ENCODE assay signal across 9 cellular contexts in the genomic region with DNA sequence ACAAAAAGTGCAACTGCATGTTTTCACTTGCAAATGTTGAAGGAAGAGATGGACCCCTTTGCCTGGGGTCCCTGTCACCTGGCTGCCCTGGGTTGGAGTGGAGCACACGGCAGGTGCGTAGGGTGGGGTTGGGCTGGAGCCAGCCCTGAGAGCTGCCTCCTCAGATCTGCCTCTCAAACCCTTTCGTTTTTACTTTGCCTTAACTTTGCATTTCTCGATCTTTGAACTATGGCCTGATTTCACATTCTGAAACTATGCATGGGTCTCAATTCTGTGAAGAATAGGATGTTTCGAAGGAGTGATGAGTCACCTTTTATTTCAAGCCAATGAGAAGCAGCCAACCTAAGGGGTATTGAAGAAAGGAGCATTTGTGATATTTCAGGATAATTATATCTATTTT.
A peak's percentile ranks its signal among the peaks of the same experiment; 100 is the strongest.
DNase-seq lines count a peak whose midpoint lies in the region; ATAC-seq, FAIRE-seq and TF ChIP-seq lines count a peak whose summit lies in the region.
"Had no signal": no experiment of that assay in that cellular context is flagged by ENCODE, and none has a peak within 500 bp of the region (broad histone marks: within the 10 kb centered on the region; RNA-seq: fewer than 3 reads in every experiment).

No MANE protein-coding gene starts in this region.

- no peak for TF ChIP-seq RAD21 in GM12878 (IDR thresholded peaks at IDR 0.05; ENCODE audit: insufficient read depth, low read depth, low read length)

- H4K20me1 ChIP-seq in GM12878 (ENCODE audit: control insufficient read depth, insufficient read depth) = no peaks in the 10 kb centered on the region

- FAIRE-seq in GM12878 (lab: Jason Lieb, UNC) = peak; percentile 96
- FAIRE-seq: colon had no signal

- in situ Hi-C loops in GM13977 (cut with MboI; ENCODE audit: low pct_unique_long_range_greater_than_20kb, low sequenced_read_pairs, unreplicated experiment) (no loop called here), GM12878 (cut with MboI) (loop anchor here (25.0 kb wide), 1 partner anchor 347 kb away; no protein-coding TSS in a partner anchor)

- 0% methylated on average over 5 of the region's 5 CpGs for WGBS in GM12878 (ENCODE audit: insufficient coverage, insufficient replicate concordance, low lambda C conversion rate, missing lambda C conversion rate)

- H3K4me3 ChIP-seq in GM12878 = no peak overlapping the region

- no peaks in the 10 kb centered on the region; the same call in 2 of the 3 replicates for H3K9me3 ChIP-seq in GM12878 (replicated peaks; ENCODE audit: control insufficient read depth, insufficient read depth, low read length)

- TF ChIP-seq CTCF in GM13977 (IDR thresholded peaks at IDR 0.05; ENCODE audit: extremely low read depth, insufficient read depth, missing control alignments) = no peak
- no peak for TF ChIP-seq CTCF in GM12878 (IDR thresholded peaks at IDR 0.05 in 2 of 3, conservative IDR thresholded peaks at IDR 0.05 in 1 of 3; ENCODE audit: control insufficient read depth in 2 of 3, extremely low read depth in 1 of 3, insufficient read depth in 1 of 3, low read depth in 3 of 3, low read length in 3 of 3)

- TF ChIP-seq EP300 in GM12878 (IDR thresholded peaks at IDR 0.05; ENCODE audit: borderline replicate concordance in 1 of 2, control insufficient read depth in 1 of 2, low read depth in 2 of 2, low read length in 2 of 2) = peak in 1 of 2 experiments; percentile 63; a peak in 1 of 4 replicates

- SMC1A ChIA-PET in GM12878 (lab: Charles Lee; ENCODE audit: uncharacterized antibody, unreplicated experiment) = interaction anchor here (0.7 to 1.7 kb wide), 2 partner anchors 10 to 254 kb away, joined by 3 to 6 read pairs; no protein-coding TSS in a partner anchor

- no TSS peak for BruUV-seq in GM12878 (replicated peaks; lab: Mats Ljungman, UMichigan)

- peaks cover 28% of the 10 kb centered on the region for H3K4me1 ChIP-seq in GM12878 (ENCODE audit: control insufficient read depth, insufficient read depth, low read length)

- intact Hi-C loops in GM12878 (cut with micrococcal nuclease; ENCODE audit: unreplicated experiment) = no loop called here

- H3K27me3 ChIP-seq in GM12878 (replicated peaks in 1 of 2; ENCODE audit: control insufficient read depth in 2 of 2, insufficient read depth in 2 of 2, low read length in 1 of 2) = peaks cover 0 to 1% of the 10 kb centered on the region in 2 experiments; a peak in 2 of 4 replicates

- H2AFZ ChIP-seq in GM12878 (ENCODE audit: control insufficient read depth, low read depth, low read length) = no peak overlapping the region

- H3K36me3 ChIP-seq in GM12878 (ENCODE audit: control insufficient read depth in 2 of 2, insufficient read depth in 2 of 2, low read length in 1 of 2) = no peaks in the 10 kb centered on the region

- H3K79me2 ChIP-seq in GM12878 (ENCODE audit: control insufficient read depth, insufficient read depth, low read length) = no peaks in the 10 kb centered on the region

- POLR2A ChIA-PET in GM12878 (lab: Charles Lee) = no interaction called here

- CTCF ChIA-PET in GM12878 (lab: Yijun Ruan, JAX) = interaction anchor here (2.8 kb wide), 1 partner anchor 53 kb away, joined by 9 read pairs; no protein-coding TSS in a partner anchor

- DNase-seq in GM13977 (ENCODE audit: low spot score) (peak; percentile 77), GM12878 (ENCODE audit: low read depth, low spot score) (peak; percentile 85), iPS-NIHi7 (ENCODE audit: extremely low spot score) (no peak), NCI-H2227 (lab: John Stamatoyannopoulos, UW; ENCODE audit: unreplicated experiment) (no peak), H4 (ENCODE audit: low spot score) (no peak), inferior parietal cortex (ENCODE audit: extremely low spot score) (no peak)

- RAD21 ChIA-PET in GM12878 (lab: Charles Lee; ENCODE audit: unreplicated experiment) = interaction anchor here (1.3 kb wide), 1 partner anchor 10 kb away, joined by 3 read pairs; no protein-coding TSS in a partner anchor

- peak overlapping the region; percentile 56 for H3K4me2 ChIP-seq in GM12878 (ENCODE audit: control insufficient read depth, insufficient read depth)

- TF ChIP-seq POLR2A in GM12878 (IDR thresholded peaks at IDR 0.05; ENCODE audit: low read depth, low read length) = no peak

- H3K9ac ChIP-seq in GM12878 (ENCODE audit: control insufficient read depth, insufficient read depth, low read length) = no peak overlapping the region

- no peak overlapping the region for H3K27ac ChIP-seq in GM12878 (ENCODE audit: control insufficient read depth, insufficient read depth)

- ATAC-seq in GM19463 (IDR thresholded peaks at IDR 0.05; ENCODE audit: unreplicated experiment) (peak; percentile 97), HG03175 (IDR thresholded peaks at IDR 0.05; ENCODE audit: unreplicated experiment) (peak; percentile 93), GM12878 (peak; percentile 97)

TF ChIP-seq in GM12878, 131 proteins besides CTCF, POLR2A, EP300 and RAD21 (continues in another document):
- TF ChIP-seq SUZ12 (IDR thresholded peaks at IDR 0.05; ENCODE audit: unreplicated experiment) (no peak), CHD1 (IDR thresholded peaks at IDR 0.05; ENCODE audit: low read depth, low read length) (no peak), ZZZ3 (IDR thresholded peaks at IDR 0.05; ENCODE audit: control insufficient read depth, insufficient read length, low read depth) (no peak), RUNX3 (IDR thresholded peaks at IDR 0.05; ENCODE audit: low read length) (peak; percentile 73), STAT3 (IDR thresholded peaks at IDR 0.05; ENCODE audit: low read depth, low read length) (no peak), LARP7 (IDR thresholded peaks at IDR 0.05) (no peak), SMARCA5 (IDR thresholded peaks at IDR 0.05) (no peak), RB1 (IDR thresholded peaks at IDR 0.05; ENCODE audit: borderline replicate concordance) (no peak), CEBPB (IDR thresholded peaks at IDR 0.05; ENCODE audit: borderline replicate concordance in 1 of 2, low read depth in 2 of 2, low read length in 2 of 2) (0 out of 4 replicates have a peak, but pooled peaks of 1 of the 2 experiments have one; percentile 54), CREB1 (IDR thresholded peaks at IDR 0.05; ENCODE audit: low read depth) (peak; percentile 52), FOXM1 (IDR thresholded peaks at IDR 0.05; ENCODE audit: low read depth, low read length) (peak; percentile 60; the same call in 1 of the 2 replicates), MEF2B (IDR thresholded peaks at IDR 0.05; ENCODE audit: partially characterized antibody, poor library complexity, severe bottlenecking) (no peak)
- TF ChIP-seq, protein P1, sequence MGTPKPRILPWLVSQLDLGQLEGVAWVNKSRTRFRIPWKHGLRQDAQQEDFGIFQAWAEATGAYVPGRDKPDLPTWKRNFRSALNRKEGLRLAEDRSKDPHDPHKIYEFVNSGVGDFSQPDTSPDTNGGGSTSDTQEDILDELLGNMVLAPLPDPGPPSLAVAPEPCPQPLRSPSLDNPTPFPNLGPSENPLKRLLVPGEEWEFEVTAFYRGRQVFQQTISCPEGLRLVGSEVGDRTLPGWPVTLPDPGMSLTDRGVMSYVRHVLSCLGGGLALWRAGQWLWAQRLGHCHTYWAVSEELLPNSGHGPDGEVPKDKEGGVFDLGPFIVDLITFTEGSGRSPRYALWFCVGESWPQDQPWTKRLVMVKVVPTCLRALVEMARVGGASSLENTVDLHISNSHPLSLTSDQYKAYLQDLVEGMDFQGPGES (IDR thresholded peaks at IDR 0.05) = no peak
- TF ChIP-seq, protein P2, sequence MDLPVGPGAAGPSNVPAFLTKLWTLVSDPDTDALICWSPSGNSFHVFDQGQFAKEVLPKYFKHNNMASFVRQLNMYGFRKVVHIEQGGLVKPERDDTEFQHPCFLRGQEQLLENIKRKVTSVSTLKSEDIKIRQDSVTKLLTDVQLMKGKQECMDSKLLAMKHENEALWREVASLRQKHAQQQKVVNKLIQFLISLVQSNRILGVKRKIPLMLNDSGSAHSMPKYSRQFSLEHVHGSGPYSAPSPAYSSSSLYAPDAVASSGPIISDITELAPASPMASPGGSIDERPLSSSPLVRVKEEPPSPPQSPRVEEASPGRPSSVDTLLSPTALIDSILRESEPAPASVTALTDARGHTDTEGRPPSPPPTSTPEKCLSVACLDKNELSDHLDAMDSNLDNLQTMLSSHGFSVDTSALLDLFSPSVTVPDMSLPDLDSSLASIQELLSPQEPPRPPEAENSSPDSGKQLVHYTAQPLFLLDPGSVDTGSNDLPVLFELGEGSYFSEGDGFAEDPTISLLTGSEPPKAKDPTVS (IDR thresholded peaks at IDR 0.05; ENCODE audit: low read depth, low read length) = no peak
- TF ChIP-seq, protein P3, sequence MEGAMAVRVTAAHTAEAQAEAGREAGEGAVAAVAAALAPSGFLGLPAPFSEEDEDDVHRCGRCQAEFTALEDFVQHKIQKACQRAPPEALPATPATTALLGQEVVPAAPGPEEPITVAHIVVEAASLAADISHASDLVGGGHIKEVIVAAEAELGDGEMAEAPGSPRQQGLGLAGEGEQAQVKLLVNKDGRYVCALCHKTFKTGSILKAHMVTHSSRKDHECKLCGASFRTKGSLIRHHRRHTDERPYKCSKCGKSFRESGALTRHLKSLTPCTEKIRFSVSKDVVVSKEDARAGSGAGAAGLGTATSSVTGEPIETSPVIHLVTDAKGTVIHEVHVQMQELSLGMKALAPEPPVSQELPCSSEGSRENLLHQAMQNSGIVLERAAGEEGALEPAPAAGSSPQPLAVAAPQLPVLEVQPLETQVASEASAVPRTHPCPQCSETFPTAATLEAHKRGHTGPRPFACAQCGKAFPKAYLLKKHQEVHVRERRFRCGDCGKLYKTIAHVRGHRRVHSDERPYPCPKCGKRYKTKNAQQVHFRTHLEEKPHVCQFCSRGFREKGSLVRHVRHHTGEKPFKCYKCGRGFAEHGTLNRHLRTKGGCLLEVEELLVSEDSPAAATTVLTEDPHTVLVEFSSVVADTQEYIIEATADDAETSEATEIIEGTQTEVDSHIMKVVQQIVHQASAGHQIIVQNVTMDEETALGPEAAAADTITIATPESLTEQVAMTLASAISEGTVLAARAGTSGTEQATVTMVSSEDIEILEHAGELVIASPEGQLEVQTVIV (IDR thresholded peaks at IDR 0.05; ENCODE audit: borderline replicate concordance, partially characterized antibody) = no peak
- TF ChIP-seq, protein P4, sequence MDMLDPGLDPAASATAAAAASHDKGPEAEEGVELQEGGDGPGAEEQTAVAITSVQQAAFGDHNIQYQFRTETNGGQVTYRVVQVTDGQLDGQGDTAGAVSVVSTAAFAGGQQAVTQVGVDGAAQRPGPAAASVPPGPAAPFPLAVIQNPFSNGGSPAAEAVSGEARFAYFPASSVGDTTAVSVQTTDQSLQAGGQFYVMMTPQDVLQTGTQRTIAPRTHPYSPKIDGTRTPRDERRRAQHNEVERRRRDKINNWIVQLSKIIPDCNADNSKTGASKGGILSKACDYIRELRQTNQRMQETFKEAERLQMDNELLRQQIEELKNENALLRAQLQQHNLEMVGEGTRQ (IDR thresholded peaks at IDR 0.05; ENCODE audit: borderline replicate concordance, low read depth, low read length) = no peak

Comparison
In these comparisons a context has a peak if more than half of its experiments do, and no peak if none do; other contexts are left out.
1. DNase-seq: peak in GM13977 (single experiment) and GM12878 (single experiment); none in iPS-NIHi7 (single experiment), NCI-H2227 (single experiment), H4 (single experiment) and inferior parietal cortex (single experiment).
2. Peak in every context shown above with its lines, with median percentiles within 50 percentile points of each other: ATAC-seq.